5 cellular contexts compared by ENCODE assay signal in genomic region chr16:1226692-1227091, GRCh38. TPM values are rescaled to one million over a fixed set of nuclear protein-coding genes. Genes with fewer than 3 reads are reported as not detected.
"Had no signal": no experiment of that assay in that cellular context is flagged by ENCODE, and none has a peak within 500 bp of the region (broad histone marks: within the 10 kb centered on the region; RNA-seq: fewer than 3 reads in every experiment).

No MANE protein-coding gene starts in this region.

RNA-seq across cellular contexts. Expression of gene TPSG1, which starts 1.6 kb away (rescaled TPM):
- total RNA-seq: GM23338, H1, H9, IMR-90 had no signal
- polyA plus RNA-seq: H1, IMR-90 had no signal

RNA-seq across cellular contexts. Expression of gene TPSB2, which starts 3.3 kb away (rescaled TPM):
- total RNA-seq: GM23338, H1, H9, HT-29, IMR-90 had no signal
- polyA plus RNA-seq: IMR-90 had no signal

RNA-seq across cellular contexts. Expression of gene TPSAB1, which starts 13.8 kb away (rescaled TPM):
- total RNA-seq: GM23338, H1, H9, HT-29, IMR-90 had no signal
- polyA plus RNA-seq: GM23338, IMR-90 had no signal

RNA-seq across cellular contexts. Expression of gene TPSD1, which starts 29.2 kb away (rescaled TPM):
- total RNA-seq: H1, H9, HT-29, IMR-90 had no signal
- polyA plus RNA-seq: GM23338, IMR-90 had no signal
